In genomic region chr2:45388541-45389100, GRCh38 we compare ENCODE assay signal across 20 cellular contexts.
"Had no signal": no experiment of that assay in that cellular context is flagged by ENCODE, and none has a peak within 500 bp of the region (broad histone marks: within the 10 kb centered on the region; RNA-seq: fewer than 3 reads in every experiment).

No MANE protein-coding gene starts in this region.

- ATAC-seq: heart left ventricle; naive thymus-derived CD8-positive, alpha-beta T cell; stimulated activated naive B cell treated with anti-CD40 and anti-IgM and Interleukin-4, amounts not matched to agents 10 μg/mL and 1 μg/mL and 100 μg/mL, for 72 hours; stimulated activated naive CD8-positive, alpha-beta T cell treated with anti-CD3 and anti-CD28 coated beads, Interleukin-15, amount 100 ng/mL, for 72 hours had no signal

- DNase-seq: colonic mucosa; dermis blood vessel endothelial cell; endodermal cell; erythroblast; foreskin melanocyte; heart left ventricle; hippocampal formation; mammary epithelial cell; naive thymus-derived CD8-positive, alpha-beta T cell; posterior cingulate gyrus; sigmoid colon; stimulated activated CD4-positive, alpha-beta T cell treated with anti-CD3 and anti-CD28 coated beads, Interleukin-2, amount 100 ng/mL, for 24 hours; stimulated activated CD4-positive, alpha-beta T cell treated with anti-CD3 and anti-CD28 coated beads, Interleukin-4, amount 100 ng/mL, for 4 hours; stimulated activated naive B cell treated with anti-CD40 and anti-IgM and Interleukin-4, amounts not matched to agents 10 μg/mL and 1 μg/mL and 100 μg/mL, for 72 hours; stimulated activated naive CD8-positive, alpha-beta T cell treated with anti-CD3 and anti-CD28 coated beads, Interleukin-15, amount 100 ng/mL, for 72 hours; transverse colon had no signal

- H3K4me3 ChIP-seq: colonic mucosa, heart left ventricle, right atrium auricular region, sigmoid colon, skin epidermis, thoracic aorta, transverse colon had no signal

- H3K27ac ChIP-seq: colonic mucosa, heart left ventricle, neutrophil, right atrium auricular region, sigmoid colon, skin epidermis, thoracic aorta, transverse colon had no signal

- H3K36me3 ChIP-seq: colonic mucosa had no signal

- H3K4me1 ChIP-seq: colonic mucosa, right atrium auricular region, sigmoid colon, transverse colon had no signal

- H3K27me3 ChIP-seq: colonic mucosa, heart left ventricle, neutrophil, right atrium auricular region, sigmoid colon, transverse colon had no signal

- H3K9me3 ChIP-seq: colonic mucosa, heart left ventricle, neutrophil, right atrium auricular region, sigmoid colon, thoracic aorta, transverse colon had no signal
